Comparison of ENCODE assay signal across 9 cellular contexts in genomic region chr4:17385403-17385802, GRCh38.
DNase-seq lines count a peak whose midpoint lies in the region; ATAC-seq and TF ChIP-seq lines count a peak whose summit lies in the region.
"Had no signal": no experiment of that assay in that cellular context is flagged by ENCODE, and none has a peak within 500 bp of the region (broad histone marks: within the 10 kb centered on the region; RNA-seq: fewer than 3 reads in every experiment).

No MANE protein-coding gene starts in this region.

- H3K9me3 ChIP-seq in RWPE2 (ENCODE audit: severe bottlenecking) (no peaks in the 10 kb centered on the region), right cardiac atrium (ENCODE audit: control insufficient read depth, low read length) (no peaks in the 10 kb centered on the region)

- H3K36me3 Mint-ChIP-seq in activated naive CD8-positive, alpha-beta T cell: peaks cover 4% of the 10 kb centered on the region
- H3K36me3 Mint-ChIP-seq in activated naive CD8-positive, alpha-beta T cell treated with anti-CD3 and anti-CD28 coated beads for 36 hours: peaks cover 7% of the 10 kb centered on the region

- H3K27ac Mint-ChIP-seq in activated naive CD8-positive, alpha-beta T cell: no peak overlapping the region
- H3K27ac Mint-ChIP-seq in activated naive CD8-positive, alpha-beta T cell treated with anti-CD3 and anti-CD28 coated beads for 36 hours: no peak overlapping the region
- H3K27ac Mint-ChIP-seq: nephron had no signal

- WGBS in right cardiac atrium: 29% methylated on average over 2 of the region's 2 CpGs

- H3K27ac ChIP-seq in RWPE2 (ENCODE audit: poor library complexity, severe bottlenecking) (no peak overlapping the region), right cardiac atrium (ENCODE audit: low read length) (no peak overlapping the region)

- no peaks in the 10 kb centered on the region for H3K9me3 Mint-ChIP-seq in activated naive CD8-positive, alpha-beta T cell (ENCODE audit: low read depth)
- peaks cover 8% of the 10 kb centered on the region for H3K9me3 Mint-ChIP-seq in activated naive CD8-positive, alpha-beta T cell treated with anti-CD3 and anti-CD28 coated beads for 36 hours
- H3K9me3 Mint-ChIP-seq: nephron had no signal

- intact Hi-C loops in right cardiac atrium (cut with DNase I): no loop called here

- peaks cover 3% of the 10 kb centered on the region for H3K4me1 ChIP-seq in RWPE2 (ENCODE audit: insufficient read depth, poor library complexity, severe bottlenecking)
- H3K4me1 ChIP-seq in right cardiac atrium (ENCODE audit: control insufficient read depth, insufficient read depth, low read length): no peaks in the 10 kb centered on the region

- no peak for DNase-seq in activated naive CD8-positive, alpha-beta T cell treated with anti-CD3 and anti-CD28 coated beads for 36 hours
- DNase-seq in RWPE2 (ENCODE audit: low spot score): no peak
- DNase-seq in right cardiac atrium: no peak
- DNase-seq in NCI-H2227 treated with DMSO at 0.1 percent for 48 hours (lab: John Stamatoyannopoulos, UW): no peak
- DNase-seq in NCI-H446 (lab: John Stamatoyannopoulos, UW): no peak
- no peak for DNase-seq in NCI-H187 (lab: John Stamatoyannopoulos, UW)

- no peaks in the 10 kb centered on the region for H3K36me3 ChIP-seq in RWPE2 (ENCODE audit: low read depth)

- H3K27me3 Mint-ChIP-seq in activated naive CD8-positive, alpha-beta T cell: no peaks in the 10 kb centered on the region
- no peaks in the 10 kb centered on the region for H3K27me3 Mint-ChIP-seq in activated naive CD8-positive, alpha-beta T cell treated with anti-CD3 and anti-CD28 coated beads for 36 hours

- H3K4me1 Mint-ChIP-seq in activated naive CD8-positive, alpha-beta T cell (ENCODE audit: low read depth): peaks cover 15% of the 10 kb centered on the region
- H3K4me1 Mint-ChIP-seq in activated naive CD8-positive, alpha-beta T cell treated with anti-CD3 and anti-CD28 coated beads for 36 hours: peaks cover 8% of the 10 kb centered on the region
- H3K4me1 Mint-ChIP-seq: nephron had no signal

- no peak for TF ChIP-seq CTCF in RWPE2 (IDR thresholded peaks at IDR 0.05; ENCODE audit: poor library complexity, severe bottlenecking)

- peak; percentile 68 for ATAC-seq in HG02678 (IDR thresholded peaks at IDR 0.05; ENCODE audit: unreplicated experiment)
- ATAC-seq in RWPE2 (ENCODE audit: low read depth): peak; percentile 51
- peak; percentile 64 to 79 for ATAC-seq in right cardiac atrium

- H3K4me3 ChIP-seq in RWPE2 (ENCODE audit: severe bottlenecking): no peak overlapping the region
- no peak overlapping the region for H3K4me3 ChIP-seq in right cardiac atrium (ENCODE audit: low read length)

- no peaks in the 10 kb centered on the region for H3K27me3 ChIP-seq in RWPE2 (ENCODE audit: insufficient read depth, poor library complexity, severe bottlenecking)
- no peaks in the 10 kb centered on the region for H3K27me3 ChIP-seq in right cardiac atrium (ENCODE audit: control insufficient read depth, insufficient read depth)

- H3K4me3 Mint-ChIP-seq in activated naive CD8-positive, alpha-beta T cell: peak overlapping the region; percentile 5
- H3K4me3 Mint-ChIP-seq in activated naive CD8-positive, alpha-beta T cell treated with anti-CD3 and anti-CD28 coated beads for 36 hours: no peak overlapping the region
- H3K4me3 Mint-ChIP-seq: nephron had no signal
